In genomic region chr11:3130269-3131071, GRCh38 we compare ENCODE assay signal across 13 cellular contexts. TPM values are rescaled to one million over a fixed set of nuclear protein-coding genes. Genes with fewer than 3 reads are reported as not detected.
DNase-seq lines count a peak whose midpoint lies in the region; ATAC-seq and TF ChIP-seq lines count a peak whose summit lies in the region.
"Had no signal": no experiment of that assay in that cellular context is flagged by ENCODE, and none has a peak within 500 bp of the region (broad histone marks: within the 10 kb centered on the region; RNA-seq: fewer than 3 reads in every experiment).

No MANE protein-coding gene starts in this region.

- POLR2A ChIA-PET in WTC11 (lab: Charles Lee), result no interaction called here
- POLR2A ChIA-PET in naive thymus-derived CD4-positive, alpha-beta T cell (lab: Charles Lee), result no interaction called here

- no peak for TF ChIP-seq POLR2A in lower leg skin (IDR thresholded peaks at IDR 0.05)

- TF ChIP-seq CTCF in CD14-positive monocyte (IDR thresholded peaks at IDR 0.05) (no peak), WTC11 (IDR thresholded peaks at IDR 0.05) (no peak), lower leg skin (IDR thresholded peaks at IDR 0.05) (no peak), endothelial cell (IDR thresholded peaks at IDR 0.05; ENCODE audit: unreplicated experiment) (no peak)

- peaks cover 0 to 2% (median 0%) of the 10 kb centered on the region in 7 donors for H3K9me3 Mint-ChIP-seq in CD14-positive monocyte
- peaks cover 4% of the 10 kb centered on the region for H3K9me3 Mint-ChIP-seq in WTC11
- no peaks in the 10 kb centered on the region for H3K9me3 Mint-ChIP-seq in endothelial cell (ENCODE audit: unreplicated experiment)
- peaks cover 0 to 2% (median 0%) of the 10 kb centered on the region in 11 donors for H3K9me3 Mint-ChIP-seq in naive thymus-derived CD4-positive, alpha-beta T cell
- H3K9me3 Mint-ChIP-seq: T-cell had no signal

- H3K4me3 Mint-ChIP-seq in CD14-positive monocyte (no peak overlapping the region), WTC11 (no peak overlapping the region), endothelial cell (ENCODE audit: unreplicated experiment) (no peak overlapping the region)
- H3K4me3 Mint-ChIP-seq in naive thymus-derived CD4-positive, alpha-beta T cell, result no peak overlapping the region
- H3K4me3 Mint-ChIP-seq: stimulated activated memory B cell treated with anti-CD40 and anti-IgM and Interleukin-4, amounts not matched to agents 10 μg/mL and 1 μg/mL and 100 μg/mL, for 72 hours; T-cell had no signal

- peaks cover 0 to 4% of the 10 kb centered on the region in 2 donors for H3K4me1 ChIP-seq in naive thymus-derived CD4-positive, alpha-beta T cell (ENCODE audit: control insufficient read depth in 2 of 2, insufficient read depth in 2 of 2, low read length in 2 of 2)

- peaks cover 0 to 5% (median 4%) of the 10 kb centered on the region in 3 donors for H3K27me3 Mint-ChIP-seq in CD14-positive monocyte (ENCODE audit: low read depth in 3 of 3)
- no peaks in the 10 kb centered on the region for H3K27me3 Mint-ChIP-seq in WTC11 (ENCODE audit: low read depth)
- H3K27me3 Mint-ChIP-seq in endothelial cell (ENCODE audit: unreplicated experiment), result peaks cover 4% of the 10 kb centered on the region
- no peaks in the 10 kb centered on the region for H3K27me3 Mint-ChIP-seq in naive thymus-derived CD4-positive, alpha-beta T cell
- H3K27me3 Mint-ChIP-seq: T-cell had no signal

- ATAC-seq in WTC11 (no peak), GM21360 (IDR thresholded peaks at IDR 0.05; ENCODE audit: unreplicated experiment) (no peak)
- no peak for ATAC-seq in naive thymus-derived CD4-positive, alpha-beta T cell
- ATAC-seq: stimulated activated memory B cell treated with anti-CD40 and anti-IgM and Interleukin-4, amounts not matched to agents 10 μg/mL and 1 μg/mL and 100 μg/mL, for 72 hours; T-cell had no signal

- H3K36me3 Mint-ChIP-seq in CD14-positive monocyte (peaks cover 12 to 46% of the 10 kb centered on the region in 2 donors), WTC11 (no peaks in the 10 kb centered on the region), endothelial cell (ENCODE audit: low read depth, unreplicated experiment) (no peaks in the 10 kb centered on the region)
- no peaks in the 10 kb centered on the region for H3K36me3 Mint-ChIP-seq in naive thymus-derived CD4-positive, alpha-beta T cell
- H3K36me3 Mint-ChIP-seq: stimulated activated memory B cell treated with anti-CD40 and anti-IgM and Interleukin-4, amounts not matched to agents 10 μg/mL and 1 μg/mL and 100 μg/mL, for 72 hours; T-cell had no signal

- H3K4me1 Mint-ChIP-seq in CD14-positive monocyte (peaks cover 26% of the 10 kb centered on the region), WTC11 (0 out of 2 replicates have a peak, but pooled peaks cover 3% of the 10 kb centered on the region), endothelial cell (ENCODE audit: unreplicated experiment) (peaks cover 5% of the 10 kb centered on the region)
- peaks cover 0 to 18% (median 0%) of the 10 kb centered on the region in 7 donors for H3K4me1 Mint-ChIP-seq in naive thymus-derived CD4-positive, alpha-beta T cell
- H3K4me1 Mint-ChIP-seq: stimulated activated memory B cell treated with anti-CD40 and anti-IgM and Interleukin-4, amounts not matched to agents 10 μg/mL and 1 μg/mL and 100 μg/mL, for 72 hours had no signal

- H3K27ac Mint-ChIP-seq in CD14-positive monocyte, result no peak overlapping the region
- H3K27ac Mint-ChIP-seq in WTC11, result no peak overlapping the region
- no peak overlapping the region for H3K27ac Mint-ChIP-seq in endothelial cell (ENCODE audit: unreplicated experiment)
- no peak overlapping the region for H3K27ac Mint-ChIP-seq in naive thymus-derived CD4-positive, alpha-beta T cell
- H3K27ac Mint-ChIP-seq: stimulated activated memory B cell treated with anti-CD40 and anti-IgM and Interleukin-4, amounts not matched to agents 10 μg/mL and 1 μg/mL and 100 μg/mL, for 72 hours; T-cell had no signal

- WGBS in lower leg skin, 2 donors, result 41 to 47% methylated on average over 12 of the region's 14 CpGs

- H3K9me3 ChIP-seq in naive thymus-derived CD4-positive, alpha-beta T cell (ENCODE audit: control insufficient read depth in 2 of 3, low read length in 3 of 3), result no peaks in the 10 kb centered on the region
- H3K9me3 ChIP-seq: BLaER1 treated with 17β-estradiol and CSF1 and Interleukin-3, amounts not matched to agents 10 nM and 100 nM had no signal

- H3K4me3 ChIP-seq in lower leg skin (ENCODE audit: low read depth, poor library complexity, severe bottlenecking), result no peak overlapping the region
- H3K4me3 ChIP-seq in naive thymus-derived CD4-positive, alpha-beta T cell (ENCODE audit: low read length), result no peak overlapping the region
- H3K4me3 ChIP-seq: BLaER1 treated with 17β-estradiol and CSF1 and Interleukin-3, amounts not matched to agents 10 nM and 100 nM had no signal

- H3K36me3 ChIP-seq in naive thymus-derived CD4-positive, alpha-beta T cell (ENCODE audit: control insufficient read depth in 2 of 3, insufficient read depth in 3 of 3, low read length in 3 of 3), result no peaks in the 10 kb centered on the region

- H3K27me3 ChIP-seq in naive thymus-derived CD4-positive, alpha-beta T cell (ENCODE audit: control insufficient read depth in 2 of 2, insufficient read depth in 2 of 2, low read length in 2 of 2), result no peaks in the 10 kb centered on the region
- H3K27me3 ChIP-seq: BLaER1 treated with 17β-estradiol and CSF1 and Interleukin-3, amounts not matched to agents 10 nM and 100 nM had no signal

- CTCF ChIA-PET in WTC11 (lab: Charles Lee), result interaction anchor here (1.0 to 2.2 kb wide), 4 partner anchors 8 to 39 kb away, joined by 3 to 11 read pairs (median 5); no protein-coding TSS in a partner anchor
- CTCF ChIA-PET in naive thymus-derived CD4-positive, alpha-beta T cell (lab: Charles Lee), result no interaction called here

- intact Hi-C loops in CD14-positive monocyte (cut with micrococcal nuclease) (no loop called here), lower leg skin (cut with DNase I; ENCODE audit: low total_unique reads) (no loop called here)
- intact Hi-C loops in naive thymus-derived CD4-positive, alpha-beta T cell (cut with micrococcal nuclease), result no loop called here

- DNase-seq in CD14-positive monocyte (ENCODE audit: low spot score) (peak; percentile 27), NCI-H1105 (lab: John Stamatoyannopoulos, UW) (peak; percentile 70), WTC11 (ENCODE audit: low spot score) (peak; percentile 15), lower leg skin (ENCODE audit: low spot score in 2 of 2) (peak; percentile 60 to 91), endothelial cell (ENCODE audit: low spot score) (no peak), OCI-M1 (lab: John Stamatoyannopoulos, UW) (no peak)
- no peak for DNase-seq in naive thymus-derived CD4-positive, alpha-beta T cell
- DNase-seq: effector memory CD4-positive, alpha-beta T cell; NCI-H2227 treated with DMSO at 0.1 percent for 48 hours; T-cell had no signal

- no peak overlapping the region for H3K27ac ChIP-seq in naive thymus-derived CD4-positive, alpha-beta T cell (ENCODE audit: low read depth, low read length)

TF ChIP-seq in WTC11, 78 proteins besides CTCF, POLR2A, EP300 and RAD21 (continues in another document):
- TF ChIP-seq ZNF219 (CRISPR knock-in tag; IDR thresholded peaks at IDR 0.05; ENCODE audit: borderline replicate concordance), result no peak
- no peak for TF ChIP-seq ZNF425 (CRISPR knock-in tag; conservative IDR thresholded peaks at IDR 0.05)
- TF ChIP-seq ZBTB43 (CRISPR knock-in tag; IDR thresholded peaks at IDR 0.05), result no peak
- TF ChIP-seq, protein P1, sequence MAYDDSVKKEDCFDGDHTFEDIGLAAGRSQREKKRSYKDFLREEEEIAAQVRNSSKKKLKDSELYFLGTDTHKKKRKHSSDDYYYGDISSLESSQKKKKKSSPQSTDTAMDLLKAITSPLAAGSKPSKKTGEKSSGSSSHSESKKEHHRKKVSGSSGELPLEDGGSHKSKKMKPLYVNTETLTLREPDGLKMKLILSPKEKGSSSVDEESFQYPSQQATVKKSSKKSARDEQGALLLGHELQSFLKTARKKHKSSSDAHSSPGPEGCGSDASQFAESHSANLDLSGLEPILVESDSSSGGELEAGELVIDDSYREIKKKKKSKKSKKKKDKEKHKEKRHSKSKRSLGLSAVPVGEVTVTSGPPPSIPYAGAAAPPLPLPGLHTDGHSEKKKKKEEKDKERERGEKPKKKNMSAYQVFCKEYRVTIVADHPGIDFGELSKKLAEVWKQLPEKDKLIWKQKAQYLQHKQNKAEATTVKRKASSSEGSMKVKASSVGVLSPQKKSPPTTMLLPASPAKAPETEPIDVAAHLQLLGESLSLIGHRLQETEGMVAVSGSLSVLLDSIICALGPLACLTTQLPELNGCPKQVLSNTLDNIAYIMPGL (CRISPR knock-in tag; IDR thresholded peaks at IDR 0.05), result no peak
- TF ChIP-seq NFATC4 (CRISPR knock-in tag; IDR thresholded peaks at IDR 0.05), result no peak

RNA-seq across cellular contexts. Expression of gene OSBPL5, which starts 34.6 kb away (rescaled TPM):
- polyA plus RNA-seq in CD14-positive monocyte, result 1 to 10 TPM; 3.1 to 6.8 TPM
- total RNA-seq in WTC11 (2021) (13.1 to 17.7 TPM (median 14.8 TPM) in 3 replicates), lower leg skin (10 to 100 TPM; 39.0 to 77.4 (median 64.2) TPM), endothelial cell (ENCODE audit: unreplicated experiment) (55.2 TPM)
- total RNA-seq in naive thymus-derived CD4-positive, alpha-beta T cell, result 10 to 100 TPM in 2 of 5 experiments, 1 to 10 TPM in 3; 3.7 to 76.7 (median 6.5) TPM
- polyA plus RNA-seq in naive thymus-derived CD4-positive, alpha-beta T cell, result 1 to 10 TPM in 1 of 2 donors, under 1 TPM in 1; 0.51 to 2.7 TPM

Comparison
In these comparisons a context has a peak if more than half of its experiments do, and no peak if none do; other contexts are left out.
1. DNase-seq: peak in CD14-positive monocyte (single experiment), NCI-H1105 (single experiment), WTC11 (single experiment) and lower leg skin (2 of 2); none in endothelial cell (single experiment), OCI-M1 (single experiment) and naive thymus-derived CD4-positive, alpha-beta T cell (0 of 9).